In genomic region chr7:47638679-47639306, GRCh38 we compare ENCODE assay signal across 18 cellular contexts. TPM values are rescaled to one million over a fixed set of nuclear protein-coding genes. Genes with fewer than 3 reads are reported as not detected.
A peak's percentile ranks its signal among the peaks of the same experiment; 100 is the strongest.
DNase-seq lines count a peak whose midpoint lies in the region; ATAC-seq and TF ChIP-seq lines count a peak whose summit lies in the region.
"Had no signal": no experiment of that assay in that cellular context is flagged by ENCODE, and none has a peak within 500 bp of the region (broad histone marks: within the 10 kb centered on the region; RNA-seq: fewer than 3 reads in every experiment).

No MANE protein-coding gene starts in this region.

- peaks cover 19% of the 10 kb centered on the region for H3K4me1 ChIP-seq in lower lobe of right lung

- peak; percentile 26 for DNase-seq in GM03348 (ENCODE audit: low spot score)
- DNase-seq in lower lobe of right lung: no peak
- DNase-seq in brain microvascular endothelial cell: no peak
- no peak for DNase-seq in G401 (ENCODE audit: low spot score)
- DNase-seq: activated T-cell treated with anti-CD3 and anti-CD28 coated beads, Interleukin-2, amount 50 U/mL, for 1 hour; DND-41; heart right ventricle; NCI-H1436; Peyer's patch had no signal

- ATAC-seq in lower lobe of right lung: peak; percentile 60 to 64
- no peak for ATAC-seq in stimulated activated memory B cell treated with anti-CD40 and anti-IgM and Interleukin-4, amounts not matched to agents 10 μg/mL and 1 μg/mL and 100 μg/mL, for 72 hours
- no peak for ATAC-seq in activated T-helper 17 cell treated with anti-CD3 and anti-CD28 coated beads, Interleukin-2, amount 50 U/mL, for 72 hours (replicated peaks)
- no peak for ATAC-seq in GM21786 (IDR thresholded peaks at IDR 0.05; ENCODE audit: unreplicated experiment)
- ATAC-seq: activated CD4-positive, CD25-positive, alpha-beta regulatory T cell treated with anti-CD3 and anti-CD28 coated beads, Interleukin-2, amount 50 U/mL, for 24 hours; GM12878; heart right ventricle; left lobe of liver had no signal

- intact Hi-C loops in lower lobe of right lung (cut with DNase I): no loop called here

- TF ChIP-seq CTCF in brain (conservative IDR thresholded peaks at IDR 0.05) (no peak), lower lobe of right lung (IDR thresholded peaks at IDR 0.05) (no peak), brain microvascular endothelial cell (IDR thresholded peaks at IDR 0.05; ENCODE audit: low read depth, low read length, missing control alignments) (no peak)

- no peaks in the 10 kb centered on the region for H3K27me3 ChIP-seq in lower lobe of right lung (ENCODE audit: low read depth)
- no peaks in the 10 kb centered on the region for H3K27me3 ChIP-seq in brain microvascular endothelial cell (replicated peaks)
- H3K27me3 ChIP-seq: Peyer's patch, upper lobe of left lung had no signal

- H3K27ac ChIP-seq in lower lobe of right lung (no peak overlapping the region), brain microvascular endothelial cell (no peak overlapping the region)
- H3K27ac ChIP-seq: heart right ventricle, Peyer's patch, upper lobe of left lung had no signal

- peaks cover 70% of the 10 kb centered on the region for H3K4me1 Mint-ChIP-seq in brain
- H3K4me1 Mint-ChIP-seq in stimulated activated memory B cell treated with anti-CD40 and anti-IgM and Interleukin-4, amounts not matched to agents 10 μg/mL and 1 μg/mL and 100 μg/mL, for 72 hours: peaks cover 27% of the 10 kb centered on the region
- no peaks in the 10 kb centered on the region for H3K4me1 Mint-ChIP-seq in activated T-helper 17 cell treated with anti-CD3 and anti-CD28 coated beads, Interleukin-2, amount 50 U/mL, for 72 hours

- H3K27me3 Mint-ChIP-seq in brain: peaks cover 9% of the 10 kb centered on the region
- no peaks in the 10 kb centered on the region for H3K27me3 Mint-ChIP-seq in stimulated activated memory B cell treated with anti-CD40 and anti-IgM and Interleukin-4, amounts not matched to agents 10 μg/mL and 1 μg/mL and 100 μg/mL, for 72 hours
- H3K27me3 Mint-ChIP-seq in activated T-helper 17 cell treated with anti-CD3 and anti-CD28 coated beads, Interleukin-2, amount 50 U/mL, for 72 hours: no peaks in the 10 kb centered on the region
- H3K27me3 Mint-ChIP-seq: B cell had no signal

- peaks cover 7 to 34% (median 18%) of the 10 kb centered on the region in 5 experiments for H3K9me3 Mint-ChIP-seq in brain
- peaks cover 7% of the 10 kb centered on the region for H3K9me3 Mint-ChIP-seq in stimulated activated memory B cell treated with anti-CD40 and anti-IgM and Interleukin-4, amounts not matched to agents 10 μg/mL and 1 μg/mL and 100 μg/mL, for 72 hours
- peaks cover 4% of the 10 kb centered on the region for H3K9me3 Mint-ChIP-seq in activated T-helper 17 cell treated with anti-CD3 and anti-CD28 coated beads, Interleukin-2, amount 50 U/mL, for 72 hours

- peaks cover 1% of the 10 kb centered on the region for H3K9me3 ChIP-seq in lower lobe of right lung
- H3K9me3 ChIP-seq: Peyer's patch, upper lobe of left lung had no signal

- H3K4me3 Mint-ChIP-seq in brain: peak overlapping the region in 1 of 5 experiments; percentile 6
- H3K4me3 Mint-ChIP-seq in stimulated activated memory B cell treated with anti-CD40 and anti-IgM and Interleukin-4, amounts not matched to agents 10 μg/mL and 1 μg/mL and 100 μg/mL, for 72 hours: no peak overlapping the region
- H3K4me3 Mint-ChIP-seq in activated T-helper 17 cell treated with anti-CD3 and anti-CD28 coated beads, Interleukin-2, amount 50 U/mL, for 72 hours: no peak overlapping the region
- H3K4me3 Mint-ChIP-seq: B cell had no signal

- H3K4me3 ChIP-seq in lower lobe of right lung (no peak overlapping the region), brain microvascular endothelial cell (ENCODE audit: low read depth, low read length) (no peak overlapping the region)
- H3K4me3 ChIP-seq: GM12878, heart right ventricle, Peyer's patch, upper lobe of left lung had no signal

- H3K36me3 ChIP-seq in lower lobe of right lung: no peaks in the 10 kb centered on the region
- no peaks in the 10 kb centered on the region for H3K36me3 ChIP-seq in brain microvascular endothelial cell (replicated peaks)
- H3K36me3 ChIP-seq: heart right ventricle, Peyer's patch, upper lobe of left lung had no signal

- in situ Hi-C loops in brain microvascular endothelial cell (cut with HindIII; ENCODE audit: low pct_ligation_motif_present, low sequenced_read_pairs) (no loop called here), G401 (cut with HindIII; ENCODE audit: low sequenced_read_pairs) (no loop called here)

- H3K27ac Mint-ChIP-seq in brain: peak overlapping the region in 4 of 5 experiments; percentile 23 to 81 (median 68)
- peak overlapping the region; percentile 2 for H3K27ac Mint-ChIP-seq in stimulated activated memory B cell treated with anti-CD40 and anti-IgM and Interleukin-4, amounts not matched to agents 10 μg/mL and 1 μg/mL and 100 μg/mL, for 72 hours
- H3K27ac Mint-ChIP-seq in activated T-helper 17 cell treated with anti-CD3 and anti-CD28 coated beads, Interleukin-2, amount 50 U/mL, for 72 hours: no peak overlapping the region

- peaks cover 4% of the 10 kb centered on the region for H3K36me3 Mint-ChIP-seq in brain
- peaks cover 6% of the 10 kb centered on the region for H3K36me3 Mint-ChIP-seq in stimulated activated memory B cell treated with anti-CD40 and anti-IgM and Interleukin-4, amounts not matched to agents 10 μg/mL and 1 μg/mL and 100 μg/mL, for 72 hours
- no peaks in the 10 kb centered on the region for H3K36me3 Mint-ChIP-seq in activated T-helper 17 cell treated with anti-CD3 and anti-CD28 coated beads, Interleukin-2, amount 50 U/mL, for 72 hours (ENCODE audit: low read depth)

RNA-seq across cellular contexts. Expression of gene TNS3, which starts 56.9 kb away (rescaled TPM):
- polyA plus RNA-seq in brain (ENCODE audit: insufficient read depth, low read depth, low replicate concordance): 28.1 TPM
- 174 TPM for total RNA-seq in lower lobe of right lung
- under 1 TPM; 0.37 to 0.71 TPM for total RNA-seq in activated T-helper 17 cell treated with anti-CD3 and anti-CD28 coated beads, Interleukin-2, amount 50 U/mL, for 72 hours
- 35.4 and 37.3 TPM in 2 replicates for total RNA-seq in G401 (2014; rRNA removed; shearing (Covaris generic))

Comparison
In these comparisons a context has a peak if more than half of its experiments do, and no peak if none do; other contexts are left out.
1. ATAC-seq: peak in lower lobe of right lung (2 of 2); none in stimulated activated memory B cell treated with anti-CD40 and anti-IgM and Interleukin-4, amounts not matched to agents 10 μg/mL and 1 μg/mL and 100 μg/mL, for 72 hours (single experiment), activated T-helper 17 cell treated with anti-CD3 and anti-CD28 coated beads, Interleukin-2, amount 50 U/mL, for 72 hours (single experiment) and GM21786 (single experiment).
2. RNA of gene TNS3, which starts 56.9 kb away (total RNA-seq): 174 TPM in lower lobe of right lung (single experiment) and 35.4 to 37.3 TPM in G401; 0.37 to 0.71 TPM in activated T-helper 17 cell treated with anti-CD3 and anti-CD28 coated beads, Interleukin-2, amount 50 U/mL, for 72 hours; every median in the first group is over 10 times any median in the second.